Comparison of ENCODE assay signal across 24 cellular contexts in genomic region chr7:34371922-34372321, GRCh38.
"Had no signal": no experiment of that assay in that cellular context is flagged by ENCODE, and none has a peak within 500 bp of the region (broad histone marks: within the 10 kb centered on the region; RNA-seq: fewer than 3 reads in every experiment).

No MANE protein-coding gene starts in this region.

- H3K4me3 ChIP-seq: colonic mucosa, esophagus muscularis mucosa, gastroesophageal sphincter, heart left ventricle, hepatocyte, left lung, neural progenitor cell, skin epidermis, spleen, testis, tibial artery had no signal

- H3K36me3 ChIP-seq: colonic mucosa, esophagus muscularis mucosa, gastroesophageal sphincter, heart left ventricle, left lung, neural progenitor cell, spleen, tibial artery had no signal

- H3K27ac ChIP-seq: colonic mucosa, esophagus muscularis mucosa, foreskin keratinocyte, gastroesophageal sphincter, heart left ventricle, hepatocyte, left lung, neural progenitor cell, parathyroid adenoma, skin epidermis, spleen, testis, tibial artery had no signal

- H3K9ac ChIP-seq: neural progenitor cell, parathyroid adenoma had no signal

- H2AFZ ChIP-seq: hepatocyte, neural progenitor cell, parathyroid adenoma had no signal

- H3K79me2 ChIP-seq: hepatocyte, parathyroid adenoma had no signal

- DNase-seq: colonic mucosa; effector CD8-positive, alpha-beta T cell; endodermal cell; foreskin keratinocyte; heart left ventricle; left cardiac atrium; left lung; mesenchymal stem cell; naive thymus-derived CD4-positive, alpha-beta T cell; right cardiac atrium; spleen; stimulated activated CD4-positive, alpha-beta T cell treated with anti-CD3 and anti-CD28 coated beads, Interleukin-4, amount 100 ng/mL, for 4 hours; stimulated activated naive CD8-positive, alpha-beta T cell treated with anti-CD3 and anti-CD28 coated beads, Interleukin-15, Interleukin-2, amounts not matched to agents 100 U/mL and 50 U/mL, for 24 hours; substantia nigra; testis; tibial artery had no signal

- FAIRE-seq: endothelial cell of umbilical vein had no signal

- ATAC-seq: foreskin keratinocyte; gastroesophageal sphincter; heart left ventricle; left cardiac atrium; left lung; naive thymus-derived CD4-positive, alpha-beta T cell; right cardiac atrium; stimulated activated memory B cell treated with anti-CD40 and anti-IgM and Interleukin-4, amounts not matched to agents 10 μg/mL and 1 μg/mL and 100 μg/mL, for 72 hours; stimulated activated naive CD8-positive, alpha-beta T cell treated with anti-CD3 and anti-CD28 coated beads, Interleukin-15, Interleukin-2, amounts not matched to agents 100 U/mL and 50 U/mL, for 24 hours had no signal

- H3K4me2 ChIP-seq: hepatocyte, neural progenitor cell had no signal

- H3K9me3 ChIP-seq: colonic mucosa, esophagus muscularis mucosa, gastroesophageal sphincter, left lung, testis, tibial artery had no signal

- H3K27me3 ChIP-seq: colonic mucosa, esophagus muscularis mucosa, foreskin keratinocyte, gastroesophageal sphincter, heart left ventricle, hepatocyte, left lung, neural progenitor cell, spleen, testis, tibial artery had no signal

- H3K4me1 ChIP-seq: colonic mucosa, esophagus muscularis mucosa, foreskin keratinocyte, gastroesophageal sphincter, heart left ventricle, left lung, neural progenitor cell, parathyroid adenoma, spleen, testis, tibial artery had no signal
